ENCODE assay signal across 25 cellular contexts in genomic region chr16:78756189-78756661, GRCh38.
"Had no signal": no experiment of that assay in that cellular context is flagged by ENCODE, and none has a peak within 500 bp of the region (broad histone marks: within the 10 kb centered on the region; RNA-seq: fewer than 3 reads in every experiment).

No MANE protein-coding gene starts in this region.

- H3K4me3 Mint-ChIP-seq: effector memory CD8-positive, alpha-beta T cell; naive thymus-derived CD8-positive, alpha-beta T cell; stimulated activated memory B cell treated with anti-CD40 and anti-IgM and Interleukin-4, amounts not matched to agents 10 μg/mL and 1 μg/mL and 100 μg/mL, for 72 hours had no signal

- H3K9me3 Mint-ChIP-seq: effector memory CD8-positive, alpha-beta T cell; stimulated activated memory B cell treated with anti-CD40 and anti-IgM and Interleukin-4, amounts not matched to agents 10 μg/mL and 1 μg/mL and 100 μg/mL, for 72 hours had no signal

- H3K4me1 ChIP-seq: lower lobe of right lung, right atrium auricular region, tibial nerve, upper lobe of left lung had no signal

- H3K9me3 ChIP-seq: gastrocnemius medialis, lower lobe of right lung, ovary, spleen, thoracic aorta, tibial nerve, upper lobe of left lung had no signal

- H3K27ac Mint-ChIP-seq: naive thymus-derived CD8-positive, alpha-beta T cell; stimulated activated memory B cell treated with anti-CD40 and anti-IgM and Interleukin-4, amounts not matched to agents 10 μg/mL and 1 μg/mL and 100 μg/mL, for 72 hours had no signal

- H3K36me3 ChIP-seq: gastrocnemius medialis, heart left ventricle, left ventricle myocardium inferior, lower lobe of right lung, ovary, right atrium auricular region, spleen, thoracic aorta, tibial nerve, upper lobe of left lung had no signal

- H3K27ac ChIP-seq: gastrocnemius medialis, heart left ventricle, left ventricle myocardium inferior, lower lobe of right lung, ovary, right atrium auricular region, skin epidermis, spleen, thoracic aorta, tibial nerve, upper lobe of left lung had no signal

- ATAC-seq: effector memory CD8-positive, alpha-beta T cell; gastrocnemius medialis; heart left ventricle; lower lobe of right lung; naive thymus-derived CD8-positive, alpha-beta T cell; stimulated activated memory B cell treated with anti-CD40 and anti-IgM and Interleukin-4, amounts not matched to agents 10 μg/mL and 1 μg/mL and 100 μg/mL, for 72 hours; stimulated activated naive CD8-positive, alpha-beta T cell treated with anti-CD3 and anti-CD28 coated beads, Interleukin-15, Interleukin-2, amounts not matched to agents 100 U/mL and 50 U/mL, for 24 hours had no signal

- H3K27me3 Mint-ChIP-seq: effector memory CD8-positive, alpha-beta T cell; naive thymus-derived CD8-positive, alpha-beta T cell; stimulated activated memory B cell treated with anti-CD40 and anti-IgM and Interleukin-4, amounts not matched to agents 10 μg/mL and 1 μg/mL and 100 μg/mL, for 72 hours had no signal

- H3K36me3 Mint-ChIP-seq: stimulated activated memory B cell treated with anti-CD40 and anti-IgM and Interleukin-4, amounts not matched to agents 10 μg/mL and 1 μg/mL and 100 μg/mL, for 72 hours had no signal

- H3K27me3 ChIP-seq: gastrocnemius medialis, heart left ventricle, ovary, right atrium auricular region, spleen, tibial nerve, upper lobe of left lung had no signal

- DNase-seq: caudate nucleus; cerebellar nuclear complex; cortex of kidney; effector memory CD8-positive, alpha-beta T cell; foreskin fibroblast; gastrocnemius medialis; heart left ventricle; hypothalamus; kidney; left ventricle myocardium inferior; lower lobe of right lung; naive thymus-derived CD8-positive, alpha-beta T cell; occipital lobe; ovary; spleen; stimulated activated CD4-positive, alpha-beta T cell treated with anti-CD3 and anti-CD28 coated beads, Interleukin-4, amount 100 ng/mL, for 4 hours; stimulated activated naive CD8-positive, alpha-beta T cell treated with anti-CD3 and anti-CD28 coated beads, Interleukin-15, Interleukin-2, amounts not matched to agents 100 U/mL and 50 U/mL, for 24 hours; upper lobe of left lung had no signal

- H3K4me3 ChIP-seq: gastrocnemius medialis, heart left ventricle, left ventricle myocardium inferior, lower lobe of right lung, ovary, right atrium auricular region, skin epidermis, spleen, thoracic aorta, tibial nerve, upper lobe of left lung had no signal

- FAIRE-seq: endometrium, kidney, urothelium cell line had no signal
